In the genomic region with DNA sequence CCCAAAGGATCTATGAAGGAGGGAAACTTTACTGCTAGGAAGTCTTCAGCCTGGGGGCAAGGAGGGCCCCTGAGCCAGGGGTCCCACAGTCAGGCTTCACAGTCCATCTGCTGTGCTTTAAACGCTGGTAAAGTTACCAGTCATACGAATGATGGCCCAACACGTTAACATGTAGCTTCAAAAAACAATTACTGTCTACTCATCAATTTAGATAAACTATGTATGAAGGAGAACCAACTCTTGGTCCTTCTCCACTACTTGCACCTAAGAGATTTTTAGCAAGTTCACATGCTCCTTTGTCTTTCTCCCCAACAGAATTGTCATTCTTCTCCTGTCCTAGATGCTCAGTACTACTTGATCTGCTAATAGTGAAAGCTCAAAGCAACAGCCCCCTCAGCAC, we compare ENCODE assay signal across 1 cellular context.
TF ChIP-seq lines count a peak whose summit lies in the region.

No MANE protein-coding gene starts in this region.

TF ChIP-seq in H1, 55 proteins besides CTCF, POLR2A, EP300 and RAD21:
- peak; percentile 46; the same call in 1 of the 2 replicates for TF ChIP-seq MAFK (IDR thresholded peaks at IDR 0.05; ENCODE audit: low read depth, low read length)
- no peak for TF ChIP-seq CTBP2 (IDR thresholded peaks at IDR 0.05; ENCODE audit: borderline replicate concordance, insufficient read depth, insufficient read length, low read length)
- TF ChIP-seq KDM5A (IDR thresholded peaks at IDR 0.05; ENCODE audit: low read length) = no peak
TF ChIP-seq in H1: peak in this region for 1.
